ENCODE assay signal across 8 cellular contexts in genomic region chr6:17703256-17703694, GRCh38. TPM values are rescaled to one million over a fixed set of nuclear protein-coding genes. Genes with fewer than 3 reads are reported as not detected.
DNase-seq lines count a peak whose midpoint lies in the region; ATAC-seq, FAIRE-seq and TF ChIP-seq lines count a peak whose summit lies in the region.

No MANE protein-coding gene starts in this region.

- H3K36me3 ChIP-seq in endodermal cell (ENCODE audit: control insufficient read depth, insufficient read depth, low read length), result peaks cover 12% of the 10 kb centered on the region
- H3K36me3 ChIP-seq in testis (ENCODE audit: low read depth, missing control alignments), result no peaks in the 10 kb centered on the region

- peak overlapping the region; percentile 94 for H3K27ac Mint-ChIP-seq in activated naive CD4-positive, alpha-beta T cell treated with anti-CD3 and anti-CD28 coated beads, Interleukin-2, amount 10 ng/mL, durations not matched to agents 7 days and 5 days
- H3K27ac Mint-ChIP-seq in endodermal cell, result peak overlapping the region; percentile 64

- peak overlapping the region; percentile 99 for H3K4me3 ChIP-seq in endodermal cell (ENCODE audit: low read length)
- no peak overlapping the region for H3K4me3 ChIP-seq in testis

- WGBS in endodermal cell (ENCODE audit: insufficient coverage in 1 of 2, insufficient read length in 1 of 2), 2 experiments, result 96 to 100% methylated on average over 1 of the region's 1 CpG
- WGBS in testis, 2 donors, result 59 to 74% methylated on average over 1 of the region's 1 CpG

- no peak overlapping the region for H3K27ac ChIP-seq in endodermal cell (ENCODE audit: low read depth, low read length)
- H3K27ac ChIP-seq in testis, result no peak overlapping the region

- peak overlapping the region; percentile 75 for H3K4me3 Mint-ChIP-seq in activated naive CD4-positive, alpha-beta T cell treated with anti-CD3 and anti-CD28 coated beads, Interleukin-2, amount 10 ng/mL, durations not matched to agents 7 days and 5 days
- H3K4me3 Mint-ChIP-seq in endodermal cell, result no peak overlapping the region

- H3K9me3 Mint-ChIP-seq in activated naive CD4-positive, alpha-beta T cell treated with anti-CD3 and anti-CD28 coated beads, Interleukin-2, amount 10 ng/mL, durations not matched to agents 7 days and 5 days, result no peaks in the 10 kb centered on the region
- H3K9me3 Mint-ChIP-seq in endodermal cell, result no peaks in the 10 kb centered on the region

- H3K4me1 ChIP-seq in endodermal cell (ENCODE audit: control insufficient read depth, insufficient read depth, low read length) (no peaks in the 10 kb centered on the region), testis (peaks cover 19% of the 10 kb centered on the region)

- no peaks in the 10 kb centered on the region for H3K27me3 Mint-ChIP-seq in activated naive CD4-positive, alpha-beta T cell treated with anti-CD3 and anti-CD28 coated beads, Interleukin-2, amount 10 ng/mL, durations not matched to agents 7 days and 5 days
- H3K27me3 Mint-ChIP-seq in endodermal cell (ENCODE audit: insufficient read depth), result no peaks in the 10 kb centered on the region

- H3K9me3 ChIP-seq in endodermal cell (ENCODE audit: control insufficient read depth, low read length) (no peaks in the 10 kb centered on the region), testis (no peaks in the 10 kb centered on the region)

- ATAC-seq in HG03432 (IDR thresholded peaks at IDR 0.05; ENCODE audit: unreplicated experiment), result no peak

- intact Hi-C loops in testis (cut with DNase I; ENCODE audit: low total_unique reads), result no loop called here

- DNase-seq in activated naive CD4-positive, alpha-beta T cell treated with anti-CD3 and anti-CD28 coated beads, Interleukin-2, amount 10 ng/mL, durations not matched to agents 7 days and 5 days, result peak; percentile 25
- no peak for DNase-seq in activated naive CD4-positive, alpha-beta T cell treated with Interleukin-2 at 50 U/mL for 16 hours
- DNase-seq in RCC 7860 (ENCODE audit: low spot score) (peak; percentile 53), endodermal cell (peak; percentile 25), pulmonary artery endothelial cell (ENCODE audit: low read depth, low spot score) (peak; percentile 83), testis (no peak), amniotic stem cell (lab: John Stamatoyannopoulos, UW) (no peak)

- H3K9ac ChIP-seq in endodermal cell (ENCODE audit: extremely low read depth, low read length, poor library complexity, severe bottlenecking), result no peak overlapping the region

- peaks cover 51% of the 10 kb centered on the region for H3K4me1 Mint-ChIP-seq in activated naive CD4-positive, alpha-beta T cell treated with anti-CD3 and anti-CD28 coated beads, Interleukin-2, amount 10 ng/mL, durations not matched to agents 7 days and 5 days
- H3K4me1 Mint-ChIP-seq in endodermal cell, result peaks cover 6% of the 10 kb centered on the region

- peaks cover 11% of the 10 kb centered on the region for H3K36me3 Mint-ChIP-seq in activated naive CD4-positive, alpha-beta T cell treated with anti-CD3 and anti-CD28 coated beads, Interleukin-2, amount 10 ng/mL, durations not matched to agents 7 days and 5 days
- H3K36me3 Mint-ChIP-seq in endodermal cell (ENCODE audit: low read depth), result peaks cover 14% of the 10 kb centered on the region

- CTCF ChIA-PET in activated naive CD4-positive, alpha-beta T cell treated with anti-CD3 and anti-CD28 coated beads, Interleukin-2, amount 10 ng/mL, durations not matched to agents 7 days and 5 days (lab: Charles Lee), result interaction anchor here (1.2 to 2.6 kb wide), 6 partner anchors 9 to 119 kb away, joined by 3 to 17 read pairs (median 6); no protein-coding TSS in a partner anchor

- TF ChIP-seq CTCF in endodermal cell (conservative IDR thresholded peaks at IDR 0.05) (no peak), testis (IDR thresholded peaks at IDR 0.05) (no peak)

- TF ChIP-seq POLR2A in testis (IDR thresholded peaks at IDR 0.05), result no peak

- no peaks in the 10 kb centered on the region for H3K27me3 ChIP-seq in endodermal cell (ENCODE audit: control insufficient read depth, insufficient read depth, low read length, poor library complexity, severe bottlenecking)
- no peaks in the 10 kb centered on the region for H3K27me3 ChIP-seq in testis

- peak; percentile 53 for FAIRE-seq in RCC 7860 (lab: Jason Lieb, UNC)

RNA-seq across cellular contexts. Expression of gene NUP153, which starts 3.5 kb away (rescaled TPM):
- total RNA-seq in endodermal cell, result 10 to 100 TPM; 58.9 to 69.6 TPM
- 55.4 TPM for polyA plus RNA-seq in endodermal cell (2013, experiment 1 of 2)
- 54.9 TPM for polyA plus RNA-seq in endodermal cell (2013, experiment 2 of 2)
- 31.1 and 41.8 TPM in 2 replicates for total RNA-seq in pulmonary artery endothelial cell
- total RNA-seq in testis, result 10 to 100 TPM; 63.2 to 64.1 TPM
- polyA plus RNA-seq in testis (ENCODE audit: insufficient read depth, low read depth, low replicate concordance), result 62.5 TPM

Comparison
In these comparisons a context has a peak if more than half of its experiments do, and no peak if none do; other contexts are left out.
1. DNase-seq: peak in activated naive CD4-positive, alpha-beta T cell treated with anti-CD3 and anti-CD28 coated beads, Interleukin-2, amount 10 ng/mL, durations not matched to agents 7 days and 5 days (single experiment), RCC 7860 (single experiment), endodermal cell (single experiment) and pulmonary artery endothelial cell (single experiment); none in activated naive CD4-positive, alpha-beta T cell treated with Interleukin-2 at 50 U/mL for 16 hours (single experiment), testis (single experiment) and amniotic stem cell (single experiment).